1 cellular context compared by ENCODE assay signal in the genomic region with DNA sequence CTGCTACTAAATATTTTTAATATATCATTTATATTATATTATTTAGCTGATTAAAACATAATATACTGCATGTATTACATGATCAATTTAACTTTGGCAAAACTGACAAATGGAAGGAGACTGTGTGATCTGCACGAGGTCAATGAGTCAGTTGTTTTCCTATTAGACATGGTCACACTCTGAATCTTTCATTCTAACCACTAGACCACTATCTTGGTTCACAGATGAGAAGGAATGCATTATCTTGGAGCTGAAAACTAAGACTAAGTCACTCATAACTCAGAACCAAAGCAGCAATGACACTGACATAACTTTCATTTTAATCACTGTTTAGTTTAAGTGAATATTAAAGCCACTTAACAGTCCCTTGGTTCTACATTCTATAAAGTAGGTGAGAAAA.
TF ChIP-seq lines count a peak whose summit lies in the region.

No MANE protein-coding gene starts in this region.

TF ChIP-seq in IMR-90, 13 proteins besides CTCF, POLR2A, EP300 and RAD21:
- no peak for TF ChIP-seq FOS (IDR thresholded peaks at IDR 0.05; ENCODE audit: low read depth, low read length)
- peak; percentile 88 for TF ChIP-seq BHLHE40 (IDR thresholded peaks at IDR 0.05; ENCODE audit: low read depth, low read length)
